In genomic region chr10:130242483-130242882, GRCh38 we compare ENCODE assay signal across 18 cellular contexts.
"Had no signal": no experiment of that assay in that cellular context is flagged by ENCODE, and none has a peak within 500 bp of the region (broad histone marks: within the 10 kb centered on the region; RNA-seq: fewer than 3 reads in every experiment).

No MANE protein-coding gene starts in this region.

- DNase-seq: activated B cell treated with CpG ODN at 0.5 μM for 24 hours; activated CD4-positive, alpha-beta T cell treated with anti-CD3 and anti-CD28 coated beads, Interleukin-2, amount 10 ng/mL, durations not matched to agents 24 days and 14 days; activated gamma-delta T cell treated with Interleukin-2 at 50 U/mL for 16 hours; activated naive CD8-positive, alpha-beta T cell treated with anti-CD3 and anti-CD28 coated beads, Interleukin-2, amount 10 ng/mL, durations not matched to agents 7 days and 5 days; activated T-cell treated with anti-CD3 and anti-CD28 coated beads, Interleukin-2, amount 50 U/mL, for 48 hours; aorta; dorsolateral prefrontal cortex; foreskin keratinocyte; left lung; right cardiac atrium; spleen; stimulated activated CD4-positive, alpha-beta T cell treated with anti-CD3 and anti-CD28 coated beads, Interleukin-1b, Interleukin-23, amount 100 ng/mL, for 48 hours had no signal

- H3K27ac ChIP-seq: breast epithelium, dorsolateral prefrontal cortex, foreskin keratinocyte, left lung, neutrophil, spleen, suprapubic skin had no signal

- H3K36me3 ChIP-seq: left lung, neutrophil, spleen, suprapubic skin had no signal

- H3K27ac Mint-ChIP-seq: activated B cell treated with CpG ODN at 0.5 μM for 24 hours; activated CD4-positive, alpha-beta T cell treated with anti-CD3 and anti-CD28 coated beads, Interleukin-2, amount 10 ng/mL, durations not matched to agents 24 days and 14 days; activated naive CD8-positive, alpha-beta T cell treated with anti-CD3 and anti-CD28 coated beads, Interleukin-2, amount 10 ng/mL, durations not matched to agents 7 days and 5 days; memory B cell; progenitor cell of endocrine pancreas; T-helper 1 cell treated with Interleukin-12 subunit alpha and Interleukin-12 subunit beta and Interleukin-4 antibody, amounts not matched to agents 30 μg/mL and 1 μg/mL, for 36 hours had no signal

- H3K27me3 ChIP-seq: foreskin keratinocyte, suprapubic skin had no signal

- H3K4me3 ChIP-seq: breast epithelium, dorsolateral prefrontal cortex, left lung, spleen, suprapubic skin had no signal

- H3K4me3 Mint-ChIP-seq: activated B cell treated with CpG ODN at 0.5 μM for 24 hours; activated CD4-positive, alpha-beta T cell treated with anti-CD3 and anti-CD28 coated beads, Interleukin-2, amount 10 ng/mL, durations not matched to agents 24 days and 14 days; memory B cell; T-helper 1 cell treated with Interleukin-12 subunit alpha and Interleukin-12 subunit beta and Interleukin-4 antibody, amounts not matched to agents 30 μg/mL and 1 μg/mL, for 36 hours had no signal

- H3K27me3 Mint-ChIP-seq: progenitor cell of endocrine pancreas had no signal

- ATAC-seq: foreskin keratinocyte, left lung, right cardiac atrium had no signal

- H3K4me1 Mint-ChIP-seq: activated B cell treated with CpG ODN at 0.5 μM for 24 hours had no signal

- H3K4me1 ChIP-seq: breast epithelium, foreskin keratinocyte, left lung, suprapubic skin had no signal
